ENCODE assay signal across 15 cellular contexts in genomic region chr11:33110083-33110482, GRCh38.
"Had no signal": no experiment of that assay in that cellular context is flagged by ENCODE, and none has a peak within 500 bp of the region (broad histone marks: within the 10 kb centered on the region; RNA-seq: fewer than 3 reads in every experiment).

No MANE protein-coding gene starts in this region.

- DNase-seq: activated CD8-positive, alpha-beta memory T cell treated with anti-CD3 and anti-CD28 coated beads, Interleukin-2, amount 50 U/mL, for 4 hours; activated CD8-positive, alpha-beta T cell treated with anti-CD3 and anti-CD28 coated beads for 36 hours; activated naive CD4-positive, alpha-beta T cell treated with Interleukin-2 at 50 U/mL for 16 hours; effector CD4-positive, alpha-beta T cell; hippocampal formation; kidney glomerular epithelial cell; natural killer cell; occipital lobe; sigmoid colon; stimulated activated CD4-positive, alpha-beta T cell treated with anti-CD3 and anti-CD28 coated beads, Interleukin-4, amount 100 ng/mL, for 1 hour; stimulated activated CD8-positive, alpha-beta memory T cell treated with anti-CD3 and anti-CD28 coated beads, Interleukin-4, amount 100 ng/mL, for 48 hours; stimulated activated naive CD8-positive, alpha-beta T cell treated with anti-CD3 and anti-CD28 coated beads, Interleukin-15, amount 100 ng/mL, for 72 hours; testis had no signal

- H3K9me3 Mint-ChIP-seq: activated CD8-positive, alpha-beta T cell treated with anti-CD3 and anti-CD28 coated beads for 36 hours; natural killer cell; stimulated activated naive CD8-positive, alpha-beta T cell treated with anti-CD3 and anti-CD28 coated beads, Interleukin-15, amount 100 ng/mL, for 72 hours had no signal

- H3K4me3 Mint-ChIP-seq: activated CD8-positive, alpha-beta T cell treated with anti-CD3 and anti-CD28 coated beads for 36 hours; natural killer cell; stimulated activated naive CD8-positive, alpha-beta T cell treated with anti-CD3 and anti-CD28 coated beads, Interleukin-15, amount 100 ng/mL, for 72 hours had no signal

- H3K4me1 ChIP-seq: prostate gland, sigmoid colon, testis had no signal

- H3K36me3 ChIP-seq: prostate gland had no signal

- H3K9me3 ChIP-seq: prostate gland, sigmoid colon, testis had no signal

- H3K27me3 Mint-ChIP-seq: activated CD8-positive, alpha-beta T cell treated with anti-CD3 and anti-CD28 coated beads for 36 hours; stimulated activated naive CD8-positive, alpha-beta T cell treated with anti-CD3 and anti-CD28 coated beads, Interleukin-15, amount 100 ng/mL, for 72 hours had no signal

- H3K4me3 ChIP-seq: cardiac muscle cell, prostate gland, sigmoid colon, testis had no signal

- ATAC-seq: activated CD8-positive, alpha-beta T cell treated with anti-CD3 and anti-CD28 coated beads for 36 hours; natural killer cell; stimulated activated naive CD8-positive, alpha-beta T cell treated with anti-CD3 and anti-CD28 coated beads, Interleukin-15, amount 100 ng/mL, for 72 hours had no signal

- H3K27ac Mint-ChIP-seq: activated CD8-positive, alpha-beta T cell treated with anti-CD3 and anti-CD28 coated beads for 36 hours; natural killer cell; stimulated activated naive CD8-positive, alpha-beta T cell treated with anti-CD3 and anti-CD28 coated beads, Interleukin-15, amount 100 ng/mL, for 72 hours had no signal

- H3K4me1 Mint-ChIP-seq: natural killer cell; stimulated activated naive CD8-positive, alpha-beta T cell treated with anti-CD3 and anti-CD28 coated beads, Interleukin-15, amount 100 ng/mL, for 72 hours had no signal

- H3K27me3 ChIP-seq: cardiac muscle cell, sigmoid colon, testis had no signal

- H3K27ac ChIP-seq: cardiac muscle cell, prostate gland, sigmoid colon, testis had no signal
